Comparison of ENCODE assay signal across 1 cellular context in genomic region chr10:110818311-110819257, GRCh38.
TF ChIP-seq lines count a peak whose summit lies in the region.

No MANE protein-coding gene starts in this region.

TF ChIP-seq in HepG2, 621 proteins besides CTCF, POLR2A, EP300 and RAD21 (continued from another document):
- no peak for TF ChIP-seq MLLT10 (CRISPR knock-in tag; IDR thresholded peaks at IDR 0.05)
- no peak for TF ChIP-seq CEBPZ (IDR thresholded peaks at IDR 0.05; ENCODE audit: low read length)
- no peak for TF ChIP-seq ZNF841 (CRISPR knock-in tag; IDR thresholded peaks at IDR 0.05; ENCODE audit: borderline replicate concordance)
- TF ChIP-seq ZBTB1 (CRISPR knock-in tag; IDR thresholded peaks at IDR 0.05; ENCODE audit: borderline replicate concordance) = no peak
- no peak for TF ChIP-seq THAP7 (CRISPR knock-in tag; IDR thresholded peaks at IDR 0.05)
- no peak for TF ChIP-seq ZNF33B (CRISPR knock-in tag; IDR thresholded peaks at IDR 0.05)
- TF ChIP-seq E2F5 (CRISPR knock-in tag; conservative IDR thresholded peaks at IDR 0.05) = no peak
- TF ChIP-seq ZNF703 (CRISPR knock-in tag; IDR thresholded peaks at IDR 0.05; ENCODE audit: borderline replicate concordance) = no peak
- TF ChIP-seq KDM6A (CRISPR knock-in tag; IDR thresholded peaks at IDR 0.05; ENCODE audit: low read depth) = no peak
- TF ChIP-seq GTF2F1 (IDR thresholded peaks at IDR 0.05; ENCODE audit: low read length) = no peak
- no peak for TF ChIP-seq HDAC2 (CRISPR knock-in tag; IDR thresholded peaks at IDR 0.05)
- no peak for TF ChIP-seq ZNF678 (CRISPR knock-in tag; IDR thresholded peaks at IDR 0.05)
- TF ChIP-seq KDM3A (CRISPR knock-in tag; IDR thresholded peaks at IDR 0.05; ENCODE audit: low read depth) = no peak
TF ChIP-seq in HepG2: peak in this region for 0.
